ENCODE assay signal across 17 cellular contexts in the genomic region with DNA sequence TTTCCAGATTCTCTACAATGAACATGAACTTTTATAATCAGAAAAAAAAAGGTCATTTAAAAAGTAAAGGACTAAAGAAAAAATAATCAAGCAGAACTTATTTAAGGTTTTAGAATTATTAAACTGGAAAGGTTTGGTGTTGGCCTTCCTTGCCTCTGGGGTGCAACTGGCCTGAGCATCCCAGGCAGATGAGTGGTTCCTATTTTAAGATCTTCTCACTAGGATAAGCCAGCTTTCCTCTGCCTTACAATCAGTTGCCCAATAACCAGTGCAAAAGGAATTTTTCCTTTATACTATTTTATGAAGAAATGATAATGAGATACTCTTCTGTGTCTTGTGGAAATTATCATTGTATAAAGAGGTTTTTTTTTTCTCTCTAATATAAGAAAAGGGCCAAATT.
"Had no signal": no experiment of that assay in that cellular context is flagged by ENCODE, and none has a peak within 500 bp of the region (broad histone marks: within the 10 kb centered on the region; RNA-seq: fewer than 3 reads in every experiment).

No MANE protein-coding gene starts in this region.

- DNase-seq: activated CD4-positive, alpha-beta memory T cell treated with anti-CD3 and anti-CD28 coated beads for 36 hours; activated CD4-positive, alpha-beta T cell treated with anti-CD3 and anti-CD28 coated beads for 4 hours; activated CD8-positive, alpha-beta memory T cell treated with anti-CD3 and anti-CD28 coated beads, Interleukin-2, amount 10 ng/mL, durations not matched to agents 7 days and 5 days; activated naive CD4-positive, alpha-beta T cell treated with Interleukin-2 at 50 U/mL for 16 hours; aorta; cerebellar nuclear complex; effector CD4-positive, alpha-beta T cell; left colon; lower lobe of right lung; sigmoid colon; spleen; stimulated activated CD4-positive, alpha-beta T cell treated with anti-CD3 and anti-CD28 coated beads, Interleukin-4, amount 100 ng/mL, for 4 hours; testis had no signal

- ATAC-seq: lower lobe of right lung; natural killer cell treated with Interleukin-12 subunit alpha and Interleukin-12 subunit beta and Interleukin-15 and Interleukin-18, amount 100 ng/mL, for 72 hours; stimulated activated memory B cell treated with anti-CD40 and anti-IgM and Interleukin-4, amounts not matched to agents 10 μg/mL and 1 μg/mL and 100 μg/mL, for 72 hours had no signal

- H3K27ac ChIP-seq: hepatocyte, lower lobe of right lung, neutrophil, sigmoid colon, spleen, testis had no signal
